Comparison of ENCODE assay signal across 9 cellular contexts in genomic region chr17:74919440-74920305, GRCh38. TPM values are rescaled to one million over a fixed set of nuclear protein-coding genes. Genes with fewer than 3 reads are reported as not detected.
A peak's percentile ranks its signal among the peaks of the same experiment; 100 is the strongest.
DNase-seq lines count a peak whose midpoint lies in the region; ATAC-seq, FAIRE-seq and TF ChIP-seq lines count a peak whose summit lies in the region.
"Had no signal": no experiment of that assay in that cellular context is flagged by ENCODE, and none has a peak within 500 bp of the region (broad histone marks: within the 10 kb centered on the region; RNA-seq: fewer than 3 reads in every experiment).

No MANE protein-coding gene starts in this region.

- 46 to 55% methylated on average over 12 to 59 of the region's 67 CpGs for WGBS in body of pancreas, 2 donors

- no peak overlapping the region for H3K27ac ChIP-seq in body of pancreas

- H3K4me1 Mint-ChIP-seq in nephron progenitor cell: peaks cover 31% of the 10 kb centered on the region

- DNase-seq in Daoy (ENCODE audit: low read depth) (peak; percentile 56), HuH-7.5 (ENCODE audit: low spot score) (peak; percentile 88), body of pancreas (peak in 3 of 4 donors; percentile 33 to 40 (median 39)), nephron progenitor cell (peak; percentile 43), H54 (ENCODE audit: insufficient read length, low spot score) (no peak), NCI-H526 treated with DMSO at 0.1 percent for 48 hours (lab: John Stamatoyannopoulos, UW) (no peak)

- TF ChIP-seq CTCF in body of pancreas (IDR thresholded peaks at IDR 0.05) (peak in 3 of 7 experiments; percentile 14 to 35 (median 27)), nephron progenitor cell (IDR thresholded peaks at IDR 0.05) (no peak)

- peaks cover 58% of the 10 kb centered on the region for H3K27me3 Mint-ChIP-seq in nephron progenitor cell (ENCODE audit: low read depth, poor library complexity)

- H3K4me1 ChIP-seq in body of pancreas: peaks cover 26% of the 10 kb centered on the region

- TF ChIP-seq POLR2A in body of pancreas (IDR thresholded peaks at IDR 0.05) (no peak), H54 (IDR thresholded peaks at IDR 0.05; ENCODE audit: low read depth, low read length) (no peak)

- H3K9me3 Mint-ChIP-seq in nephron progenitor cell: no peaks in the 10 kb centered on the region

- intact Hi-C loops in body of pancreas (cut with DNase I): no loop called here

- H3K4me3 Mint-ChIP-seq in nephron progenitor cell: no peak overlapping the region

- no peak for FAIRE-seq in H54 (lab: Jason Lieb, UNC)

- H3K36me3 ChIP-seq in body of pancreas (replicated peaks in 1 of 2; ENCODE audit: insufficient read depth in 1 of 2, low read depth in 2 of 2): no peaks in the 10 kb centered on the region

- H3K36me3 Mint-ChIP-seq in nephron progenitor cell (ENCODE audit: low read depth): no peaks in the 10 kb centered on the region

- H3K9me3 ChIP-seq in body of pancreas: no peaks in the 10 kb centered on the region

- ATAC-seq in body of pancreas: no peak
- ATAC-seq in GM21619 (IDR thresholded peaks at IDR 0.05; ENCODE audit: unreplicated experiment): no peak
- no peak for ATAC-seq in HG03039 (IDR thresholded peaks at IDR 0.05; ENCODE audit: unreplicated experiment)

- no peak overlapping the region for H3K27ac Mint-ChIP-seq in nephron progenitor cell

- H3K4me3 ChIP-seq in body of pancreas: no peak overlapping the region

- H3K27me3 ChIP-seq in body of pancreas: peaks cover 0 to 13% of the 10 kb centered on the region in 2 donors

RNA-seq across cellular contexts. Expression of gene USH1G, which starts 3.4 kb away (rescaled TPM):
- not detected in 2 replicates for total RNA-seq in Daoy (2014; rRNA removed; shearing (Covaris generic))
- total RNA-seq in body of pancreas: under 1 TPM in 1 of 2 donors, not detected in 1; under 0.01 TPM
- total RNA-seq: fibroblast of lung had no signal

RNA-seq across cellular contexts. Expression of gene OTOP2, which starts 4.4 kb away (rescaled TPM):
- total RNA-seq in Daoy (2014; rRNA removed; shearing (Covaris generic)): not detected in 2 replicates
- not detected for total RNA-seq in body of pancreas
- total RNA-seq: fibroblast of lung had no signal

RNA-seq across cellular contexts. Expression of gene OTOP3, which starts 16.0 kb away (rescaled TPM):
- not detected in 2 replicates for total RNA-seq in Daoy (2014; rRNA removed; shearing (Covaris generic))
- 1 to 10 TPM in 1 of 2 donors, under 1 TPM in 1; 0.66 to 2.3 TPM for total RNA-seq in body of pancreas
- total RNA-seq: fibroblast of lung had no signal

RNA-seq across cellular contexts. Expression of gene FADS6, which starts 26.2 kb away (rescaled TPM):
- not detected in 2 replicates for total RNA-seq in Daoy (2014; rRNA removed; shearing (Covaris generic))
- total RNA-seq in body of pancreas: not detected
- total RNA-seq: fibroblast of lung had no signal

RNA-seq across cellular contexts. Expression of gene FDXR, which starts 46.9 kb away (rescaled TPM):
- total RNA-seq in Daoy (2014; rRNA removed; shearing (Covaris generic)): 8.2 and 13.1 TPM in 2 replicates
- total RNA-seq in body of pancreas: 10 to 100 TPM; 14.3 to 25.7 TPM

Comparison
In these comparisons a context has a peak if more than half of its experiments do, and no peak if none do; other contexts are left out.
1. DNase-seq: peak in Daoy (single experiment), HuH-7.5 (single experiment), body of pancreas (3 of 4) and nephron progenitor cell (single experiment); none in H54 (single experiment) and NCI-H526 treated with DMSO at 0.1 percent for 48 hours (single experiment).